In genomic region chr19:15463865-15464371, GRCh38 we compare ENCODE assay signal across 8 cellular contexts. TPM values are rescaled to one million over a fixed set of nuclear protein-coding genes. Genes with fewer than 3 reads are reported as not detected.
DNase-seq lines count a peak whose midpoint lies in the region; ATAC-seq and TF ChIP-seq lines count a peak whose summit lies in the region.

No MANE protein-coding gene starts in this region.

- peaks cover 75% of the 10 kb centered on the region for H3K4me1 ChIP-seq in CD4-positive, alpha-beta memory T cell (ENCODE audit: insufficient read depth, low read length)
- H3K4me1 ChIP-seq in effector memory CD4-positive, alpha-beta T cell (ENCODE audit: control insufficient read depth, insufficient read depth, low read length, poor library complexity, severe bottlenecking) = peaks cover 74% of the 10 kb centered on the region
- H3K4me1 ChIP-seq in BE2C = no peaks in the 10 kb centered on the region

- TF ChIP-seq CTCF in BE2C (IDR thresholded peaks at IDR 0.05; ENCODE audit: low read depth, low read length) = no peak

- no peaks in the 10 kb centered on the region for H3K27me3 Mint-ChIP-seq in CD4-positive, alpha-beta memory T cell
- peaks cover under 1% of the 10 kb centered on the region for H3K27me3 Mint-ChIP-seq in activated CD4-positive, alpha-beta T cell treated with anti-CD3 and anti-CD28 coated beads for 36 hours

- H3K4me3 Mint-ChIP-seq in CD4-positive, alpha-beta memory T cell = peak overlapping the region; percentile 94 to 97 (median 96)
- H3K4me3 Mint-ChIP-seq in activated CD4-positive, alpha-beta T cell treated with anti-CD3 and anti-CD28 coated beads for 36 hours = peak overlapping the region; percentile 84

- no peaks in the 10 kb centered on the region for H3K9me3 ChIP-seq in CD4-positive, alpha-beta memory T cell (ENCODE audit: control insufficient read depth in 1 of 2, low read length in 2 of 2)
- H3K9me3 ChIP-seq in effector memory CD4-positive, alpha-beta T cell (ENCODE audit: control insufficient read depth, low read length) = no peaks in the 10 kb centered on the region
- no peaks in the 10 kb centered on the region for H3K9me3 ChIP-seq in BE2C

- peaks cover 36 to 79% (median 57%) of the 10 kb centered on the region in 4 donors for H3K4me1 Mint-ChIP-seq in CD4-positive, alpha-beta memory T cell
- H3K4me1 Mint-ChIP-seq in activated CD4-positive, alpha-beta T cell treated with anti-CD3 and anti-CD28 coated beads for 36 hours = peaks cover 63% of the 10 kb centered on the region

- H3K36me3 ChIP-seq in CD4-positive, alpha-beta memory T cell (ENCODE audit: insufficient read depth, low read length) = peaks cover 26% of the 10 kb centered on the region
- peaks cover 24% of the 10 kb centered on the region for H3K36me3 ChIP-seq in effector memory CD4-positive, alpha-beta T cell (ENCODE audit: control insufficient read depth, insufficient read depth, low read length)
- no peaks in the 10 kb centered on the region for H3K36me3 ChIP-seq in BE2C

- DNase-seq in CD4-positive, alpha-beta memory T cell = peak; percentile 76 to 86 (median 80)
- DNase-seq in activated CD4-positive, alpha-beta T cell treated with anti-CD3 and anti-CD28 coated beads for 36 hours = peak; percentile 87
- peak; percentile 70 to 74 (median 71) for DNase-seq in effector memory CD4-positive, alpha-beta T cell
- peak; percentile 71 for DNase-seq in stimulated activated CD4-positive, alpha-beta T cell treated with anti-CD3 and anti-CD28 coated beads, Interleukin-4, amount 100 ng/mL, for 1 hour
- DNase-seq in AG20443 (ENCODE audit: low spot score) (no peak), BE2C (no peak)

- intact Hi-C loops in CD4-positive, alpha-beta memory T cell (cut with micrococcal nuclease) = loop anchor here (1.0 to 5.0 kb wide), 2 partner anchors 14 to 87 kb away; partner anchors contain the start of gene AKAP8
- intact Hi-C loops in activated CD4-positive, alpha-beta T cell treated with anti-CD3 and anti-CD28 coated beads for 36 hours (cut with DNase I, micrococcal nuclease) = loop anchor here in 1 of 2 experiments (1.0 to 10.0 kb wide), 6 partner anchors 14 to 1089 kb away; partner anchors contain the start of genes AKAP8 and TPM4

- ATAC-seq in HG03039 (IDR thresholded peaks at IDR 0.05; ENCODE audit: unreplicated experiment) (peak; percentile 37), GM21717 (IDR thresholded peaks at IDR 0.05; ENCODE audit: unreplicated experiment) (no peak)
- peak; percentile 76 for ATAC-seq in activated CD4-positive, alpha-beta T cell treated with anti-CD3 and anti-CD28 coated beads for 36 hours

- H3K4me3 ChIP-seq in CD4-positive, alpha-beta memory T cell (ENCODE audit: low read length in 2 of 2) = peak overlapping the region; percentile 83 to 98
- H3K4me3 ChIP-seq in effector memory CD4-positive, alpha-beta T cell (ENCODE audit: insufficient read depth, low read depth, low read length, poor library complexity, severe bottlenecking) = peak overlapping the region; percentile 92
- no peak overlapping the region for H3K4me3 ChIP-seq in BE2C (ENCODE audit: low read depth, low read length)

- H3K9me3 Mint-ChIP-seq in CD4-positive, alpha-beta memory T cell = no peaks in the 10 kb centered on the region
- peaks cover 2% of the 10 kb centered on the region for H3K9me3 Mint-ChIP-seq in activated CD4-positive, alpha-beta T cell treated with anti-CD3 and anti-CD28 coated beads for 36 hours (ENCODE audit: low read depth)

- H3K36me3 Mint-ChIP-seq in CD4-positive, alpha-beta memory T cell = peaks cover 20 to 41% of the 10 kb centered on the region in 2 donors
- peaks cover 36% of the 10 kb centered on the region for H3K36me3 Mint-ChIP-seq in activated CD4-positive, alpha-beta T cell treated with anti-CD3 and anti-CD28 coated beads for 36 hours (ENCODE audit: low read depth)

- no peaks in the 10 kb centered on the region for H3K27me3 ChIP-seq in CD4-positive, alpha-beta memory T cell (ENCODE audit: insufficient read depth, low read length)
- no peaks in the 10 kb centered on the region for H3K27me3 ChIP-seq in effector memory CD4-positive, alpha-beta T cell (replicated peaks; ENCODE audit: control insufficient read depth, insufficient read depth, low read length, poor library complexity, severe bottlenecking)
- H3K27me3 ChIP-seq in BE2C = peaks cover 15% of the 10 kb centered on the region

- CTCF ChIA-PET in CD4-positive, alpha-beta memory T cell (lab: Charles Lee; ENCODE audit: partially characterized antibody) = interaction anchor here (0.7 to 9.7 kb wide), 8 partner anchors 9 to 89 kb away, joined by 3 to 106 read pairs (median 5); partner anchors contain the start of genes AKAP8 and AKAP8L
- CTCF ChIA-PET in activated CD4-positive, alpha-beta T cell treated with anti-CD3 and anti-CD28 coated beads for 36 hours (lab: Charles Lee) = interaction anchor here (1.0 to 1.2 kb wide), 3 partner anchors 14 to 92 kb away, joined by 3 to 7 read pairs (median 4); partner anchors contain the start of gene WIZ

- H3K27ac Mint-ChIP-seq in CD4-positive, alpha-beta memory T cell = peak overlapping the region; percentile 91 to 97 (median 96)
- H3K27ac Mint-ChIP-seq in activated CD4-positive, alpha-beta T cell treated with anti-CD3 and anti-CD28 coated beads for 36 hours = peak overlapping the region; percentile 94

- H3K27ac ChIP-seq in CD4-positive, alpha-beta memory T cell (ENCODE audit: low read depth, low read length) = peak overlapping the region; percentile 91
- peak overlapping the region; percentile 98 for H3K27ac ChIP-seq in effector memory CD4-positive, alpha-beta T cell (ENCODE audit: insufficient read depth, low read length, poor library complexity, severe bottlenecking)

- POLR2A ChIA-PET in CD4-positive, alpha-beta memory T cell (lab: Charles Lee; ENCODE audit: partially characterized antibody) = interaction anchor here (0.9 to 11.3 kb wide), 24 partner anchors 10 to 612 kb away, joined by 3 to 180 read pairs (median 4); partner anchors contain the start of genes AKAP8, AKAP8L, BRD4 and PGLYRP2
- POLR2A ChIA-PET in activated CD4-positive, alpha-beta T cell treated with anti-CD3 and anti-CD28 coated beads for 36 hours (lab: Charles Lee) = interaction anchor here (0.5 to 1.5 kb wide), 6 partner anchors 10 to 373 kb away, joined by 3 to 4 read pairs (median 3); partner anchors contain the start of gene AKAP8

RNA-seq across cellular contexts. Expression of gene RASAL3, which starts 0.4 kb away (rescaled TPM):
- 100 to 1,000 TPM; 229 to 238 TPM for total RNA-seq in CD4-positive, alpha-beta memory T cell
- polyA plus RNA-seq in CD4-positive, alpha-beta memory T cell = 100 to 1,000 TPM in 1 of 2 donors, 10 to 100 TPM in 1; 37.4 to 106 TPM
- 10 to 100 TPM; 80.7 to 97.7 TPM for total RNA-seq in activated CD4-positive, alpha-beta T cell treated with anti-CD3 and anti-CD28 coated beads for 36 hours
- not detected for polyA plus RNA-seq in BE2C (2012; ENCODE audit: insufficient read depth, insufficient read length, low read depth)

RNA-seq across cellular contexts. Expression of gene WIZ, which starts 14.2 kb away (rescaled TPM):
- total RNA-seq in CD4-positive, alpha-beta memory T cell = 10 to 100 TPM; 28.7 to 30.0 TPM
- polyA plus RNA-seq in CD4-positive, alpha-beta memory T cell = 1 to 10 TPM in 1 of 2 donors, under 1 TPM in 1; 0.03 to 2.5 TPM
- 10 to 100 TPM; 21.2 to 22.6 TPM for total RNA-seq in activated CD4-positive, alpha-beta T cell treated with anti-CD3 and anti-CD28 coated beads for 36 hours
- 119 TPM for polyA plus RNA-seq in BE2C (2012; ENCODE audit: insufficient read depth, insufficient read length, low read depth)

RNA-seq across cellular contexts. Expression of gene PGLYRP2, which starts 15.4 kb away (rescaled TPM):
- under 1 TPM; 0.61 to 0.91 TPM for total RNA-seq in CD4-positive, alpha-beta memory T cell
- polyA plus RNA-seq in CD4-positive, alpha-beta memory T cell = under 1 TPM; 0.19 to 0.23 TPM
- total RNA-seq in activated CD4-positive, alpha-beta T cell treated with anti-CD3 and anti-CD28 coated beads for 36 hours = under 1 TPM in 1 of 2 experiments, not detected in 1; 0.14 TPM
- not detected for polyA plus RNA-seq in BE2C (2012; ENCODE audit: insufficient read depth, insufficient read length, low read depth)

RNA-seq across cellular contexts. Expression of gene CYP4F22, which starts 44.4 kb away (rescaled TPM):
- total RNA-seq in CD4-positive, alpha-beta memory T cell = under 1 TPM; 0.44 to 0.61 TPM
- polyA plus RNA-seq in CD4-positive, alpha-beta memory T cell = 1 to 10 TPM; 1.1 to 1.7 TPM
- under 1 TPM; 0.54 to 0.80 TPM for total RNA-seq in activated CD4-positive, alpha-beta T cell treated with anti-CD3 and anti-CD28 coated beads for 36 hours
- polyA plus RNA-seq in BE2C (2012; ENCODE audit: insufficient read depth, insufficient read length, low read depth) = not detected

RNA-seq across cellular contexts. Expression of gene AKAP8L, which starts 45.1 kb away (rescaled TPM):
- total RNA-seq in CD4-positive, alpha-beta memory T cell = 100 to 1,000 TPM; 177 to 182 TPM
- 10 to 100 TPM; 31.4 to 61.4 TPM for polyA plus RNA-seq in CD4-positive, alpha-beta memory T cell
- 10 to 100 TPM; 76.2 to 89.9 TPM for total RNA-seq in activated CD4-positive, alpha-beta T cell treated with anti-CD3 and anti-CD28 coated beads for 36 hours
- polyA plus RNA-seq in BE2C (2012; ENCODE audit: insufficient read depth, insufficient read length, low read depth) = 405 TPM

Comparison
In these comparisons a context has a peak if more than half of its experiments do, and no peak if none do; other contexts are left out.
1. DNase-seq: peak in CD4-positive, alpha-beta memory T cell (5 of 5), activated CD4-positive, alpha-beta T cell treated with anti-CD3 and anti-CD28 coated beads for 36 hours (single experiment), effector memory CD4-positive, alpha-beta T cell (3 of 3) and stimulated activated CD4-positive, alpha-beta T cell treated with anti-CD3 and anti-CD28 coated beads, Interleukin-4, amount 100 ng/mL, for 1 hour (single experiment); none in AG20443 (single experiment) and BE2C (single experiment).